In the genomic region with DNA sequence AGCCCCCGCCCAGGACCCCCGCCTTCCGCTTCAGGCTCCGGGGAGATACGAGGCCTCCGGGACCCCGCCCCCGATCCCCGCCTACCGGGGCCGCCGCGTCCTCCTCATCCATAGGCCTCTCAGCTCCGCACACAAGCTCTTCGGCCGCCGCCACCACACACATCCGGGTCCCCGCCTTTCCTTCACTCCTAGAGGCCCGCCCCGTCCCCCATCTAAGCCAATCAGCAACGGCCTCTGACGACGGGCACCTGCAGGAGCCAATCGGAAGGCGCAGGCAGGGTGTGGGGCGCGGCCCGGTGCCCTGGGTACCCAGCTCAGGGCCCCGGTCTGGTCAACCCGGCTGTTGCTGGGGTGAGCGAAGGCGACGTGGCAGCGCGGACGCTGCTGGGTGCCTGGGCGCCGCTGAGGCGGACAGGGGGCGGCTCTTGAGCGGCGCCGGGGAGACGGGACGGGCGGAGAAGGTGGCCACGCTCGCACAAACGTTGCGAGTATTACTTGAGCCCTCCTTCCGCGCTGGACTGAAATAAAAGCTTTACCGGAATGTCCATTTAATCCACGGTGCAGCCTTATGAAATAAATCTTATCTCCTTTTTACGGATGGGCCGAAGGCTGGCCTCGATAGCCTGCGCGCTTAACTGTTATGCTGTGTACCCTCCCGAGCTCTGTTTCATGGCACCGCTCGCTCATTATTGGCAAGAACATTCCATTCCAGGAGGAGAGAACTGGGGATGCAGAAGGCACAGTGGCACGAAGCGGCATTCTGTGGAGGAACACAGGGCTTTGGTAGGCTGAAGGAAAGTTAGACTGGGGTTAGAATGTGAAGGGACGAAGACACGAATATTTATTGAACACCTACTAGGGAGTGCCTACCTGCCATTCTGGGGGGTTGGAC, we compare ENCODE assay signal across 8 cellular contexts. TPM values are rescaled to one million over a fixed set of nuclear protein-coding genes. Genes with fewer than 3 reads are reported as not detected.
DNase-seq lines count a peak whose midpoint lies in the region; ATAC-seq and TF ChIP-seq lines count a peak whose summit lies in the region.

A gene with protein sequence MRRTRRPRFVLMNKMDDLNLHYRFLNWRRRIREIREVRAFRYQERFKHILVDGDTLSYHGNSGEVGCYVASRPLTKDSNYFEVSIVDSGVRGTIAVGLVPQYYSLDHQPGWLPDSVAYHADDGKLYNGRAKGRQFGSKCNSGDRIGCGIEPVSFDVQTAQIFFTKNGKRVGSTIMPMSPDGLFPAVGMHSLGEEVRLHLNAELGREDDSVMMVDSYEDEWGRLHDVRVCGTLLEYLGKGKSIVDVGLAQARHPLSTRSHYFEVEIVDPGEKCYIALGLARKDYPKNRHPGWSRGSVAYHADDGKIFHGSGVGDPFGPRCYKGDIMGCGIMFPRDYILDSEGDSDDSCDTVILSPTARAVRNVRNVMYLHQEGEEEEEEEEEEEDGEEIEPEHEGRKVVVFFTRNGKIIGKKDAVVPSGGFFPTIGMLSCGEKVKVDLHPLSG (minus strand): TSS at position 165 of the 892 bp plus-strand sequence. CDS start 57 bp downstream, at position 108.

- TF ChIP-seq CTCF in GM12875 (IDR thresholded peaks at IDR 0.05; ENCODE audit: borderline replicate concordance, insufficient read depth, low read depth, low read length) (no peak), cardiac muscle cell (IDR thresholded peaks at IDR 0.05; ENCODE audit: low read depth, low read length) (no peak), upper lobe of left lung (IDR thresholded peaks at IDR 0.05) (peak in 1 of 6 experiments; percentile 11)

- H3K27ac ChIP-seq in cardiac muscle cell (peak within 1 kb of the TSS; percentile 90), upper lobe of left lung (peak within 1 kb of the TSS; percentile 87 to 93 (median 91))

- H3K9ac ChIP-seq in adipocyte (ENCODE audit: low read length), result peak within 1 kb of the TSS; percentile 98

- no peaks in the 10 kb centered on the region for H3K27me3 ChIP-seq in adipocyte (replicated peaks; ENCODE audit: control insufficient read depth, insufficient read depth, low read length)
- no peaks in the 10 kb centered on the region for H3K27me3 ChIP-seq in cardiac muscle cell
- no peaks in the 10 kb centered on the region for H3K27me3 ChIP-seq in upper lobe of left lung

- no peak for TF ChIP-seq EP300 in upper lobe of left lung (IDR thresholded peaks at IDR 0.05)

- TF ChIP-seq POLR2A in upper lobe of left lung (IDR thresholded peaks at IDR 0.05), result peak in 3 of 4 donors; percentile 84 to 96 (median 88)

- WGBS in upper lobe of left lung, 2 donors, result 2 to 23% methylated on average over 6 to 42 of the region's 67 CpGs

- intact Hi-C loops in posterior cingulate gyrus (cut with DNase I), result no loop called here

- H3K36me3 ChIP-seq in adipocyte (ENCODE audit: control insufficient read depth, insufficient read depth, low read length, severe bottlenecking) (peaks cover 29% of the 10 kb centered on the region), cardiac muscle cell (peaks cover under 1% of the 10 kb centered on the region), upper lobe of left lung (peaks cover 0 to 28% (median 17%) of the 10 kb centered on the region in 4 donors)

- H3K4me1 ChIP-seq in adipocyte (ENCODE audit: control insufficient read depth, insufficient read depth, low read length), result peaks cover 30% of the 10 kb centered on the region
- peaks cover 27% of the 10 kb centered on the region for H3K4me1 ChIP-seq in cardiac muscle cell (ENCODE audit: low read depth)
- H3K4me1 ChIP-seq in upper lobe of left lung, result peaks cover 16 to 43% (median 34%) of the 10 kb centered on the region in 4 donors

- DNase-seq in NCI-H1436 (lab: John Stamatoyannopoulos, UW) (peak; percentile 93), T follicular helper cell (ENCODE audit: low read depth) (peak; percentile 96), adipocyte (ENCODE audit: low read depth) (peak; percentile 98), cardiac muscle cell (ENCODE audit: low read depth in 1 of 2, low spot score in 1 of 2) (peak; percentile 98 to 99), posterior cingulate gyrus (peak; percentile 97 to 100 (median 98)), upper lobe of left lung (peak; percentile 98)

- ATAC-seq in HG02798 (IDR thresholded peaks at IDR 0.05; ENCODE audit: poor library complexity, unreplicated experiment), result peak; percentile 99
- peak; percentile 99 to 100 for ATAC-seq in upper lobe of left lung (ENCODE audit: low FRiP score in 2 of 2)

- H3K4me3 ChIP-seq in GM12875 (ENCODE audit: low read depth, low read length) (peak within 1 kb of the TSS; percentile 79), adipocyte (ENCODE audit: low read length) (peak within 1 kb of the TSS; percentile 89), cardiac muscle cell (peak within 1 kb of the TSS; percentile 43), upper lobe of left lung (peak within 1 kb of the TSS; percentile 52 to 79 (median 66))

- H3K9me3 ChIP-seq in adipocyte (ENCODE audit: control insufficient read depth, low read length) (no peaks in the 10 kb centered on the region), cardiac muscle cell (ENCODE audit: low read depth) (no peaks in the 10 kb centered on the region), upper lobe of left lung (no peaks in the 10 kb centered on the region)

RNA-seq across cellular contexts. Expression of the gene that starts here (rescaled TPM):
- total RNA-seq in cardiac muscle cell (14.8 and 15.8 TPM in 2 replicates), upper lobe of left lung (10 to 100 TPM; 34.8 to 53.3 (median 46.7) TPM)
- polyA plus RNA-seq in cardiac muscle cell, result 17.6 and 19.4 TPM in 2 replicates

Comparison
In these comparisons a context has a peak if more than half of its experiments do, and no peak if none do; other contexts are left out.
1. Peak in every context shown above with its lines: DNase-seq, ATAC-seq, H3K4me3 ChIP-seq and H3K27ac ChIP-seq.